ENCODE assay signal across 14 cellular contexts in the genomic region with DNA sequence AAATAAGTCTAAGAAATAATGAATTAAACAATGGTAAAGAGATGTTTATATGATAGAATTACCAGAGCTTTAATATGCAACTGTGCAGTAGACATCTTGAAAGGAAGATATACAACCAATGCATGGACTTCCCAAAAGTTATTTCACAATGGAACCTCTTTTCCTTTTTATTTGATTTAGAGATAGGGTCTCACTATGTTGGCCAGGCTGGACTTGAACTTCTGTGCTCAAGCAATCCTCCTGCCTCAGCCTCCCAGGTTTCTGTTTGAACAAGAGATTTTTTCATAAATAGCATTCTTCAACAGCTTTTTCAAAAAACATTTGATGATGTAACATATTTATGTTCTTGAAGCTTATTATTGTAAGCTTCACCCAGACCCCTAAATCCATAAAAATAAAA.
A peak's percentile ranks its signal among the peaks of the same experiment; 100 is the strongest.
DNase-seq lines count a peak whose midpoint lies in the region; ATAC-seq, FAIRE-seq and TF ChIP-seq lines count a peak whose summit lies in the region.
"Had no signal": no experiment of that assay in that cellular context is flagged by ENCODE, and none has a peak within 500 bp of the region (broad histone marks: within the 10 kb centered on the region; RNA-seq: fewer than 3 reads in every experiment).

No MANE protein-coding gene starts in this region.

- no peak for TF ChIP-seq POLR2A in HepG2 (IDR thresholded peaks at IDR 0.05; ENCODE audit: insufficient read depth in 1 of 2, low read depth in 2 of 2, low read length in 2 of 2)
- TF ChIP-seq POLR2A in right lobe of liver (IDR thresholded peaks at IDR 0.05): no peak

- DNase-seq in HepG2 (ENCODE audit: low spot score) (no peak), right lobe of liver (no peak), WTC11 (ENCODE audit: low spot score) (no peak), keratinocyte (ENCODE audit: low read depth, low spot score) (no peak), putamen (ENCODE audit: low spot score) (no peak), NCI-H1092 (lab: John Stamatoyannopoulos, UW) (no peak)
- DNase-seq: 8988T; CD4-positive, alpha-beta memory T cell; GDM1; H9 had no signal

- no peaks in the 10 kb centered on the region for H3K36me3 Mint-ChIP-seq in WTC11
- H3K36me3 Mint-ChIP-seq: CD14-positive monocyte had no signal

- H3K4me2 ChIP-seq in HepG2 (ENCODE audit: low read depth, low read length): no peak overlapping the region
- H3K4me2 ChIP-seq in keratinocyte (ENCODE audit: control insufficient read depth, extremely low read depth, insufficient read depth, low read depth, low read length): no peak overlapping the region
- H3K4me2 ChIP-seq: BLaER1 had no signal

- intact Hi-C loops in HepG2 (cut with micrococcal nuclease; ENCODE audit: unreplicated experiment): no loop called here
- intact Hi-C loops in right lobe of liver (cut with DNase I): no loop called here

- H3K4me3 Mint-ChIP-seq in WTC11: no peak overlapping the region
- H3K4me3 Mint-ChIP-seq: CD14-positive monocyte; CD4-positive, alpha-beta memory T cell; H9 had no signal

- dilution Hi-C loops in keratinocyte (cut with MboI; ENCODE audit: extremely low pct_ligation_motif_present, low sequenced_read_pairs): no loop called here

- H3K9ac ChIP-seq in HepG2 (ENCODE audit: insufficient read depth, low read depth, low read length): no peak overlapping the region
- no peak overlapping the region for H3K9ac ChIP-seq in keratinocyte (ENCODE audit: control insufficient read depth, extremely low read depth, insufficient read depth, low read length)
- H3K9ac ChIP-seq: BLaER1 had no signal

- ATAC-seq in HepG2 (no peak), right lobe of liver (no peak), WTC11 (no peak), GM21717 (IDR thresholded peaks at IDR 0.05; ENCODE audit: unreplicated experiment) (no peak)

- H3K27ac ChIP-seq in HepG2 (ENCODE audit: extremely low read length, insufficient read depth, low read length): no peak overlapping the region
- no peak overlapping the region for H3K27ac ChIP-seq in right lobe of liver
- H3K27ac ChIP-seq in keratinocyte (ENCODE audit: control insufficient read depth, insufficient read depth, low read length): no peak overlapping the region
- H3K27ac ChIP-seq: BLaER1 had no signal

- CTCF ChIA-PET in HepG2 (lab: Yijun Ruan, JAX; ENCODE audit: low intra/inter-chr PET ratio, low total read pairs) (no interaction called here), WTC11 (lab: Charles Lee) (interaction anchor here (1.7 kb wide), 1 partner anchor 18 kb away, joined by 5 read pairs; no protein-coding TSS in a partner anchor)

- H3K9me1 ChIP-seq in keratinocyte (ENCODE audit: control insufficient read depth, extremely low read depth, insufficient read depth, low read length): no peaks in the 10 kb centered on the region

- POLR2A ChIA-PET in HepG2 (lab: Yijun Ruan, JAX) (no interaction called here), WTC11 (lab: Charles Lee) (no interaction called here)

- TF ChIP-seq CTCF in HepG2 (CRISPR knock-in tag; IDR thresholded peaks at IDR 0.05) (no peak), right lobe of liver (IDR thresholded peaks at IDR 0.05) (no peak), WTC11 (IDR thresholded peaks at IDR 0.05) (no peak), keratinocyte (optimal IDR thresholded peaks at IDR 0.05 in 1 of 3, IDR thresholded peaks at IDR 0.05 in 1 of 3, conservative IDR thresholded peaks at IDR 0.05 in 1 of 3; ENCODE audit: extremely low read depth in 1 of 3, insufficient read depth in 2 of 3, low read length in 3 of 3) (no peak)

- no peak for TF ChIP-seq RAD21 in HepG2 (CRISPR knock-in tag; IDR thresholded peaks at IDR 0.05)

- H4K20me1 ChIP-seq in HepG2 (ENCODE audit: insufficient read depth, low read length): no peaks in the 10 kb centered on the region
- no peaks in the 10 kb centered on the region for H4K20me1 ChIP-seq in keratinocyte (ENCODE audit: control insufficient read depth, extremely low read depth, insufficient read depth, low read length)

- H2AFZ ChIP-seq in HepG2 (ENCODE audit: low read length) (no peak overlapping the region), keratinocyte (ENCODE audit: control insufficient read depth, low read length) (no peak overlapping the region)

- H3K4me3 ChIP-seq in HepG2 (replicated peaks in 1 of 3; ENCODE audit: insufficient read depth in 1 of 3, low read depth in 2 of 3, low read length in 3 of 3) (no peak overlapping the region), right lobe of liver (no peak overlapping the region), keratinocyte (ENCODE audit: control insufficient read depth in 2 of 3, extremely low read depth in 1 of 3, insufficient read depth in 2 of 3, low read depth in 1 of 3, low read length in 3 of 3) (no peak overlapping the region)
- H3K4me3 ChIP-seq: BLaER1 had no signal

- H3K79me2 ChIP-seq in HepG2 (ENCODE audit: insufficient read depth, low read length): peaks cover 17% of the 10 kb centered on the region
- peaks cover 47% of the 10 kb centered on the region for H3K79me2 ChIP-seq in keratinocyte (ENCODE audit: control insufficient read depth, insufficient read depth, low read length)

- no TSS peak for BruUV-seq in HepG2 (replicated peaks; lab: Mats Ljungman, UMichigan)

- no peaks in the 10 kb centered on the region for H3K4me1 ChIP-seq in HepG2 (ENCODE audit: insufficient read depth, low read length)
- no peaks in the 10 kb centered on the region for H3K4me1 ChIP-seq in right lobe of liver
- H3K4me1 ChIP-seq in keratinocyte (ENCODE audit: control insufficient read depth, extremely low read depth, insufficient read depth, low read length): peaks cover 13% of the 10 kb centered on the region
- H3K4me1 ChIP-seq: BLaER1 had no signal

- H3K27me3 ChIP-seq in HepG2 (ENCODE audit: control insufficient read depth in 1 of 2, insufficient read depth in 2 of 2, low read length in 2 of 2) (no peaks in the 10 kb centered on the region), right lobe of liver (no peaks in the 10 kb centered on the region), keratinocyte (ENCODE audit: control insufficient read depth, extremely low read depth, insufficient read depth, low read length) (no peaks in the 10 kb centered on the region)
- H3K27me3 ChIP-seq: BLaER1 had no signal

- H3K9me3 ChIP-seq in HepG2 (ENCODE audit: low read length) (no peaks in the 10 kb centered on the region), right lobe of liver (no peaks in the 10 kb centered on the region), keratinocyte (ENCODE audit: control insufficient read depth, low read depth, low read length) (no peaks in the 10 kb centered on the region)
- H3K9me3 ChIP-seq: BLaER1 had no signal

- no peak for FAIRE-seq in HepG2 (lab: Jason Lieb, UNC)
- FAIRE-seq in keratinocyte (lab: Jason Lieb, UNC): peak; percentile 29
- FAIRE-seq: H1 had no signal

- H3K27me3 Mint-ChIP-seq in WTC11 (ENCODE audit: low read depth): no peaks in the 10 kb centered on the region
- H3K27me3 Mint-ChIP-seq: CD4-positive, alpha-beta memory T cell had no signal

- in situ Hi-C loops in HepG2 (cut with HindIII; ENCODE audit: extremely low pct_ligation_motif_present, low pct_unique_long_range_greater_than_20kb): no loop called here

- peaks cover 32% of the 10 kb centered on the region for H3K4me1 Mint-ChIP-seq in WTC11

- H3K9me3 Mint-ChIP-seq in WTC11: no peaks in the 10 kb centered on the region
- H3K9me3 Mint-ChIP-seq: CD4-positive, alpha-beta memory T cell; H9 had no signal

- TF ChIP-seq EP300 in HepG2 (IDR thresholded peaks at IDR 0.05; ENCODE audit: low read depth in 2 of 2, low read length in 2 of 2) (no peak), HepG2 (CRISPR knock-in tag; IDR thresholded peaks at IDR 0.05; ENCODE audit: borderline replicate concordance) (no peak)

- H3K27ac Mint-ChIP-seq in WTC11: no peak overlapping the region

- H3K36me3 ChIP-seq in HepG2 (replicated peaks in 1 of 2; ENCODE audit: control insufficient read depth in 1 of 2, insufficient read depth in 2 of 2, low read length in 2 of 2) (no peaks in the 10 kb centered on the region), right lobe of liver (no peaks in the 10 kb centered on the region), keratinocyte (ENCODE audit: control insufficient read depth in 2 of 2, extremely low read depth in 1 of 2, insufficient read depth in 2 of 2, low read length in 2 of 2) (no peaks in the 10 kb centered on the region)
- H3K36me3 ChIP-seq: BLaER1 had no signal

TF ChIP-seq in HepG2, 621 proteins besides CTCF, POLR2A, EP300 and RAD21:
- TF ChIP-seq U2AF1 (optimal IDR thresholded peaks at IDR 0.05; ENCODE audit: low read depth, low read length): no peak
- peak; percentile 79 for TF ChIP-seq ZNF121 (CRISPR knock-in tag; IDR thresholded peaks at IDR 0.05)

TF ChIP-seq in WTC11, 78 proteins besides CTCF, POLR2A, EP300 and RAD21:
- TF ChIP-seq ELF4 (CRISPR knock-in tag; IDR thresholded peaks at IDR 0.05; ENCODE audit: low read depth): no peak
- 0 out of 2 replicates have a peak, but pooled peaks have one; percentile 44 for TF ChIP-seq ZNF121 (CRISPR knock-in tag; IDR thresholded peaks at IDR 0.05)

Comparison
In these comparisons a context has a peak if more than half of its experiments do, and no peak if none do; other contexts are left out.
1. Of the 50 proteins assayed by ChIP-seq in both HepG2 and WTC11: peak only in HepG2: none; only in WTC11: none; in both: ZNF121; in neither: 49.